In the genomic region with DNA sequence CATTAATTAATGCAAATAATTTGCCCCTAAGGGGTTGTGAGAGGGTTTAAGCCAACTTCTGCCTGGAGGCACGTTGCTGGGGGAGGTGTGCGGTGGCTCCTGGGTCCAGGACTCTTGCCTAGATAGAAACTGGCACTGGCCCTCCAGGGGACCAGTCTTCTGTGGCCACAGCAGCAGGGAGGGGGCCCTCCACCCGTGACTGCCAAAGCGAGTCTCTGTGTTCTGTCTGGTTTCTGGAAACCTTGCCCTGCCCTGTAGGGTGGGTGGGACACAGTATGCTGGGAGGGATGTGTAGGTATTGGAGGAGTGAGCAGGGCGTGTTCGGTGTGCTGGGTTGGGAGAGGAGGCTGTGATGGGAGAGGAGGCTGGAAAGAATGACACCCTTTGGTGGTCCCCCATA, we compare ENCODE assay signal across 1 cellular context.
TF ChIP-seq lines count a peak whose summit lies in the region.

No MANE protein-coding gene starts in this region.

TF ChIP-seq in HepG2, 621 proteins besides CTCF, POLR2A, EP300 and RAD21 (continued from another document):
- TF ChIP-seq, protein P1, sequence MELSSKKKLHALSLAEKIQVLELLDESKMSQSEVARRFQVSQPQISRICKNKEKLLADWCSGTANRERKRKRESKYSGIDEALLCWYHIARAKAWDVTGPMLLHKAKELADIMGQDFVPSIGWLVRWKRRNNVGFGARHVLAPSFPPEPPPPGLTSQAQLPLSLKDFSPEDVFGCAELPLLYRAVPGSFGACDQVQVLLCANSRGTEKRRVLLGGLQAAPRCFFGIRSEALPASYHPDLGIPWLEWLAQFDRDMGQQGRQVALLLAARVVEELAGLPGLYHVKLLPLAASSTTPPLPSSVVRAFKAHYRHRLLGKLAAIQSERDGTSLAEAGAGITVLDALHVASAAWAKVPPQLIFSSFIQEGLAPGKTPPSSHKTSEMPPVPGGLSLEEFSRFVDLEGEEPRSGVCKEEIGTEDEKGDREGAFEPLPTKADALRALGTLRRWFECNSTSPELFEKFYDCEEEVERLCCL (CRISPR knock-in tag; IDR thresholded peaks at IDR 0.05; ENCODE audit: borderline replicate concordance) = no peak
- TF ChIP-seq ZNF282 (IDR thresholded peaks at IDR 0.05; ENCODE audit: partially characterized antibody) = no peak
- TF ChIP-seq SKI (IDR thresholded peaks at IDR 0.05; ENCODE audit: partially characterized antibody) = no peak
